In the genomic region with DNA sequence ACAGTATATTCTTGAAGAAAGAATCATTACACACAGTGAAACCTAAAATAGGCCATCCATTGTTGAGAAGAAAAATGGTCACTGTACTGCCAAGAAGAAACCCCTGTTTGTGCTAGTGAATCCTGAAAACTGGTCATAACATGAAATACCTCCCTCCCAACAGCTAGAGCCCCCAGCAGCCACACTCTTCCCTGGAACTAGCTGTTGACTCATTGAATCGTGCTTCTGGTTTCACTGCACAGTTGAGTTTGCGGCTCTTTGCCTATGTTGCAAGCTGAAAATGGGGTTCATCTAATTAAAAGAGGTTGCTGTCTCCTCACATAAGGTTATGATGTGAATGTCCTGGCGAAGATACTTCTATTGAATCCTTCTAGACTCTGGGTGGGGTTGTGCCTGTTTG, we compare ENCODE assay signal across 1 cellular context.
TF ChIP-seq lines count a peak whose summit lies in the region.

No MANE protein-coding gene starts in this region.

TF ChIP-seq in HepG2, 621 proteins besides CTCF, POLR2A, EP300 and RAD21:
- TF ChIP-seq RBFOX2 (IDR thresholded peaks at IDR 0.05; ENCODE audit: low read depth, low read length) (0 out of 2 replicates have a peak, but pooled peaks have one; percentile 6), SALL2 (CRISPR knock-in tag; IDR thresholded peaks at IDR 0.05) (no peak), FOSL2 (CRISPR knock-in tag; IDR thresholded peaks at IDR 0.05) (0 out of 2 replicates have a peak, but pooled peaks have one; percentile 4), ZNF556 (CRISPR knock-in tag; IDR thresholded peaks at IDR 0.05; ENCODE audit: borderline replicate concordance) (no peak), RBM22 (optimal IDR thresholded peaks at IDR 0.05; ENCODE audit: low read length) (peak; percentile 31)
- TF ChIP-seq, protein P1, sequence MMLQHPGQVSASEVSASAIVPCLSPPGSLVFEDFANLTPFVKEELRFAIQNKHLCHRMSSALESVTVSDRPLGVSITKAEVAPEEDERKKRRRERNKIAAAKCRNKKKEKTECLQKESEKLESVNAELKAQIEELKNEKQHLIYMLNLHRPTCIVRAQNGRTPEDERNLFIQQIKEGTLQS (CRISPR knock-in tag; IDR thresholded peaks at IDR 0.05): no peak
TF ChIP-seq in HepG2: peak in this region for 3.
